7 cellular contexts compared by ENCODE assay signal in genomic region chr5:65482280-65482726, GRCh38. TPM values are rescaled to one million over a fixed set of nuclear protein-coding genes. Genes with fewer than 3 reads are reported as not detected.
DNase-seq lines count a peak whose midpoint lies in the region; ATAC-seq and TF ChIP-seq lines count a peak whose summit lies in the region.

No MANE protein-coding gene starts in this region.

- peak; percentile 4 for ATAC-seq in HG03460 (IDR thresholded peaks at IDR 0.05; ENCODE audit: unreplicated experiment)
- peak; percentile 2 to 17 for ATAC-seq in right cardiac atrium
- no peak for ATAC-seq in HG02571 (IDR thresholded peaks at IDR 0.05; ENCODE audit: unreplicated experiment)

- intact Hi-C loops in right cardiac atrium (cut with DNase I) (loop anchor here (2.0 to 10.0 kb wide), 10 partner anchors 378 to 848 kb away; no protein-coding TSS in a partner anchor), sigmoid colon (cut with DNase I) (loop anchor here (2.0 to 5.0 kb wide), 6 partner anchors 80 to 715 kb away; partner anchors contain the start of genes CENPK, CWC27, PPWD1 and SREK1IP1)

- DNase-seq in activated naive CD8-positive, alpha-beta T cell treated with anti-CD3 and anti-CD28 coated beads for 36 hours, result no peak
- no peak for DNase-seq in right cardiac atrium
- no peak for DNase-seq in sigmoid colon
- no peak for DNase-seq in stimulated activated CD4-positive, alpha-beta T cell treated with anti-CD3 and anti-CD28 coated beads, Interleukin-1b, Interleukin-23, amount 100 ng/mL, for 48 hours

- H3K9me3 ChIP-seq in right cardiac atrium (ENCODE audit: control insufficient read depth, low read length) (no peaks in the 10 kb centered on the region), sigmoid colon (no peaks in the 10 kb centered on the region)

- TF ChIP-seq EP300 in sigmoid colon (IDR thresholded peaks at IDR 0.05), result no peak

- no peak overlapping the region for H3K4me3 Mint-ChIP-seq in activated naive CD8-positive, alpha-beta T cell treated with anti-CD3 and anti-CD28 coated beads for 36 hours

- H3K4me1 ChIP-seq in right cardiac atrium (ENCODE audit: control insufficient read depth, insufficient read depth, low read length) (no peaks in the 10 kb centered on the region), sigmoid colon (peaks cover 0 to 36% (median 17%) of the 10 kb centered on the region in 4 donors)

- H3K36me3 Mint-ChIP-seq in activated naive CD8-positive, alpha-beta T cell treated with anti-CD3 and anti-CD28 coated beads for 36 hours, result no peaks in the 10 kb centered on the region

- no peak for TF ChIP-seq CTCF in sigmoid colon (IDR thresholded peaks at IDR 0.05)

- no peaks in the 10 kb centered on the region for H3K9me3 Mint-ChIP-seq in activated naive CD8-positive, alpha-beta T cell treated with anti-CD3 and anti-CD28 coated beads for 36 hours

- peak overlapping the region; percentile 43 for H3K27ac ChIP-seq in right cardiac atrium (ENCODE audit: low read length)
- peak overlapping the region; percentile 90 to 97 (median 93) for H3K27ac ChIP-seq in sigmoid colon

- H3K4me1 Mint-ChIP-seq in activated naive CD8-positive, alpha-beta T cell treated with anti-CD3 and anti-CD28 coated beads for 36 hours, result peaks cover 12% of the 10 kb centered on the region

- under 1% methylated on average over 6 of the region's 6 CpGs for WGBS in right cardiac atrium
- WGBS in sigmoid colon, 2 donors, result 0 to 1% methylated on average over 6 of the region's 6 CpGs

- peak overlapping the region; percentile 82 for H3K27ac Mint-ChIP-seq in activated naive CD8-positive, alpha-beta T cell treated with anti-CD3 and anti-CD28 coated beads for 36 hours

- H3K27me3 Mint-ChIP-seq in activated naive CD8-positive, alpha-beta T cell treated with anti-CD3 and anti-CD28 coated beads for 36 hours, result no peaks in the 10 kb centered on the region

- no peak for TF ChIP-seq POLR2A in sigmoid colon (IDR thresholded peaks at IDR 0.05)

- no peaks in the 10 kb centered on the region for H3K36me3 ChIP-seq in sigmoid colon

- H3K27me3 ChIP-seq in right cardiac atrium (ENCODE audit: control insufficient read depth, insufficient read depth) (no peaks in the 10 kb centered on the region), sigmoid colon (no peaks in the 10 kb centered on the region)

- peak overlapping the region; percentile 86 for H3K4me3 ChIP-seq in GM08714 (ENCODE audit: low read length)
- H3K4me3 ChIP-seq in right cardiac atrium (ENCODE audit: low read length), result peak overlapping the region; percentile 98
- peak overlapping the region; percentile 47 to 63 (median 56) for H3K4me3 ChIP-seq in sigmoid colon

RNA-seq across cellular contexts. Expression of gene ADAMTS6, which starts 0.6 kb away (rescaled TPM):
- total RNA-seq in activated naive CD8-positive, alpha-beta T cell treated with anti-CD3 and anti-CD28 coated beads for 36 hours, result 1 to 10 TPM; 1.5 to 1.6 TPM
- total RNA-seq in right cardiac atrium, result 1 to 10 TPM in 3 of 4 donors, under 1 TPM in 1; 0.86 to 1.8 (median 1.1) TPM
- 0.29 TPM for polyA plus RNA-seq in right cardiac atrium
- total RNA-seq in sigmoid colon, result 10 to 100 TPM in 1 of 4 donors, 1 to 10 TPM in 3; 3.7 to 18.3 (median 8.2) TPM
- under 1 TPM in 1 of 3 donors, not detected in 2; 0.74 TPM for polyA plus RNA-seq in sigmoid colon
